Comparison of ENCODE assay signal across 21 cellular contexts in the genomic region with DNA sequence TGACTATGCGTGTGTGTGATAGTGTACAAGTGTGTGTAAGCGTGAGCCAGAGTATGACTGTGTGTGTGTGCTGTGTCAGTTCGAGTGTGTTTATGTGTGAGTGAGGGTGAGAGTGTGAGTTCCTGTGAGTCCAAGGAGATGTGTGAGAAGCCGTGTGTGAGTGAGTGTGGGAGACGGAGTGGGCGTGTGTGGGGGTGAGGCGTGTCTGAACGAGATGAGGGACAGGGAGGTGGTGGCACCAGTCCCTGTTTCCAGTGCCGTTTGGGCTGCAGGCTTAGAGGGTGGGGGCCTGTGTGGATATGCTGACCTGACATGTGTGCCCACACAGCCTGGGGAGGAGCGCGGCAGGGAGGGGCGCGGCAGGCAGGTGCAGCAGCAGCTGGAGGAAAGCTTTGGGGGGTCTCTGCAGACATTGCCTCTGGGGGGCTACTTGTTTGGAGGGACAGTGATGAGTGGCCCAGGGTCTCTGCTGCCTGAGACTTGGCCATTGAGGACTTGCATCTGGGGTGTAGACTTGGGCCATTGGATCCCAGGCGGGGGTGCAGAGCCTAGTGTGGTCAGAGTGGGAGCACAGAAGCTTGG. TPM values are rescaled to one million over a fixed set of nuclear protein-coding genes. Genes with fewer than 3 reads are reported as not detected.
"Had no signal": no experiment of that assay in that cellular context is flagged by ENCODE, and none has a peak within 500 bp of the region (broad histone marks: within the 10 kb centered on the region; RNA-seq: fewer than 3 reads in every experiment).

No MANE protein-coding gene starts in this region.

- DNase-seq: activated CD8-positive, alpha-beta memory T cell treated with anti-CD3 and anti-CD28 coated beads, Interleukin-2, amount 10 ng/mL, durations not matched to agents 7 days and 5 days; activated CD8-positive, alpha-beta T cell treated with anti-CD3 and anti-CD28 coated beads, Interleukin-2, amount 10 ng/mL, durations not matched to agents 7 days and 5 days; activated naive CD4-positive, alpha-beta T cell; activated T-cell treated with anti-CD3 and anti-CD28 coated beads, Interleukin-2, amount 50 U/mL, for 72 hours; colonic mucosa; effector CD8-positive, alpha-beta T cell; stimulated activated CD4-positive, alpha-beta T cell treated with anti-CD3 and anti-CD28 coated beads, Interleukin-15, amount 100 ng/mL, for 24 hours; stimulated activated CD4-positive, alpha-beta T cell treated with anti-CD3 and anti-CD28 coated beads, Interleukin-2, amount 100 ng/mL, for 24 hours; stimulated activated naive B cell treated with anti-CD40 and anti-IgM and Interleukin-4, amounts not matched to agents 10 μg/mL and 1 μg/mL and 100 μg/mL, for 72 hours; stomach; T-helper 2 cell; thyroid gland; upper lobe of left lung had no signal

- FAIRE-seq: frontal cortex, islet of Langerhans, pancreas had no signal

- H3K27ac Mint-ChIP-seq: activated CD8-positive, alpha-beta memory T cell treated with anti-CD3 and anti-CD28 coated beads, Interleukin-2, amount 10 ng/mL, durations not matched to agents 7 days and 5 days; activated CD8-positive, alpha-beta T cell treated with anti-CD3 and anti-CD28 coated beads, Interleukin-2, amount 10 ng/mL, durations not matched to agents 7 days and 5 days; activated naive CD4-positive, alpha-beta T cell treated with anti-CD3 and anti-CD28 coated beads, Interleukin-2, amount 50 U/mL, for 72 hours; activated T-cell treated with anti-CD3 and anti-CD28 coated beads, Interleukin-2, amount 50 U/mL, for 72 hours; stimulated activated naive B cell treated with anti-CD40 and anti-IgM and Interleukin-4, amounts not matched to agents 10 μg/mL and 1 μg/mL and 100 μg/mL, for 72 hours; WTC11 had no signal

- H3K27me3 ChIP-seq: breast epithelium, colonic mucosa, pancreas, thyroid gland, upper lobe of left lung had no signal

- H3K4me3 ChIP-seq: breast epithelium, colonic mucosa, pancreas, psoas muscle, stomach, thyroid gland, upper lobe of left lung had no signal

- H3K9me3 ChIP-seq: breast epithelium, colonic mucosa, pancreas, psoas muscle, stomach, thyroid gland, upper lobe of left lung had no signal

- H3K36me3 Mint-ChIP-seq: activated CD8-positive, alpha-beta memory T cell treated with anti-CD3 and anti-CD28 coated beads, Interleukin-2, amount 10 ng/mL, durations not matched to agents 7 days and 5 days; activated naive CD4-positive, alpha-beta T cell treated with anti-CD3 and anti-CD28 coated beads, Interleukin-2, amount 50 U/mL, for 72 hours; stimulated activated naive B cell treated with anti-CD40 and anti-IgM and Interleukin-4, amounts not matched to agents 10 μg/mL and 1 μg/mL and 100 μg/mL, for 72 hours; WTC11 had no signal

- H3K4me3 Mint-ChIP-seq: activated CD8-positive, alpha-beta memory T cell treated with anti-CD3 and anti-CD28 coated beads, Interleukin-2, amount 10 ng/mL, durations not matched to agents 7 days and 5 days; activated CD8-positive, alpha-beta T cell treated with anti-CD3 and anti-CD28 coated beads, Interleukin-2, amount 10 ng/mL, durations not matched to agents 7 days and 5 days; activated T-cell treated with anti-CD3 and anti-CD28 coated beads, Interleukin-2, amount 50 U/mL, for 72 hours; nephron; stimulated activated naive B cell treated with anti-CD40 and anti-IgM and Interleukin-4, amounts not matched to agents 10 μg/mL and 1 μg/mL and 100 μg/mL, for 72 hours; WTC11 had no signal

- H3K27ac ChIP-seq: breast epithelium, colonic mucosa, pancreas, psoas muscle, stomach, thyroid gland, upper lobe of left lung had no signal

- H3K4me1 Mint-ChIP-seq: activated CD8-positive, alpha-beta memory T cell treated with anti-CD3 and anti-CD28 coated beads, Interleukin-2, amount 10 ng/mL, durations not matched to agents 7 days and 5 days; stimulated activated naive B cell treated with anti-CD40 and anti-IgM and Interleukin-4, amounts not matched to agents 10 μg/mL and 1 μg/mL and 100 μg/mL, for 72 hours had no signal

- H3K36me3 ChIP-seq: breast epithelium, colonic mucosa, pancreas, stomach, thyroid gland, upper lobe of left lung had no signal

- H3K27me3 Mint-ChIP-seq: activated CD8-positive, alpha-beta memory T cell treated with anti-CD3 and anti-CD28 coated beads, Interleukin-2, amount 10 ng/mL, durations not matched to agents 7 days and 5 days; stimulated activated naive B cell treated with anti-CD40 and anti-IgM and Interleukin-4, amounts not matched to agents 10 μg/mL and 1 μg/mL and 100 μg/mL, for 72 hours had no signal

- H3K4me1 ChIP-seq: breast epithelium, colonic mucosa, pancreas, psoas muscle, thyroid gland, upper lobe of left lung had no signal

- H3K9me3 Mint-ChIP-seq: activated naive CD4-positive, alpha-beta T cell treated with anti-CD3 and anti-CD28 coated beads, Interleukin-2, amount 50 U/mL, for 72 hours; activated T-cell treated with anti-CD3 and anti-CD28 coated beads, Interleukin-2, amount 50 U/mL, for 72 hours; nephron; stimulated activated naive B cell treated with anti-CD40 and anti-IgM and Interleukin-4, amounts not matched to agents 10 μg/mL and 1 μg/mL and 100 μg/mL, for 72 hours; WTC11 had no signal

- ATAC-seq: activated CD8-positive, alpha-beta memory T cell treated with anti-CD3 and anti-CD28 coated beads, Interleukin-2, amount 10 ng/mL, durations not matched to agents 7 days and 5 days; activated CD8-positive, alpha-beta T cell treated with anti-CD3 and anti-CD28 coated beads, Interleukin-2, amount 10 ng/mL, durations not matched to agents 7 days and 5 days; activated naive CD4-positive, alpha-beta T cell treated with anti-CD3 and anti-CD28 coated beads, Interleukin-2, amount 50 U/mL, for 72 hours; activated T-cell treated with anti-CD3 and anti-CD28 coated beads, Interleukin-2, amount 50 U/mL, for 72 hours; pancreas; psoas muscle; stimulated activated naive B cell treated with anti-CD40 and anti-IgM and Interleukin-4, amounts not matched to agents 10 μg/mL and 1 μg/mL and 100 μg/mL, for 72 hours; WTC11 had no signal

RNA-seq across cellular contexts. Expression of a gene that starts 41.6 kb away (rescaled TPM):
- total RNA-seq: activated naive CD4-positive, alpha-beta T cell treated with anti-CD3 and anti-CD28 coated beads, Interleukin-2, amount 50 U/mL, for 72 hours; activated T-cell treated with anti-CD3 and anti-CD28 coated beads, Interleukin-2, amount 50 U/mL, for 72 hours had no signal
